Comparison of ENCODE assay signal across 8 cellular contexts in the genomic region with DNA sequence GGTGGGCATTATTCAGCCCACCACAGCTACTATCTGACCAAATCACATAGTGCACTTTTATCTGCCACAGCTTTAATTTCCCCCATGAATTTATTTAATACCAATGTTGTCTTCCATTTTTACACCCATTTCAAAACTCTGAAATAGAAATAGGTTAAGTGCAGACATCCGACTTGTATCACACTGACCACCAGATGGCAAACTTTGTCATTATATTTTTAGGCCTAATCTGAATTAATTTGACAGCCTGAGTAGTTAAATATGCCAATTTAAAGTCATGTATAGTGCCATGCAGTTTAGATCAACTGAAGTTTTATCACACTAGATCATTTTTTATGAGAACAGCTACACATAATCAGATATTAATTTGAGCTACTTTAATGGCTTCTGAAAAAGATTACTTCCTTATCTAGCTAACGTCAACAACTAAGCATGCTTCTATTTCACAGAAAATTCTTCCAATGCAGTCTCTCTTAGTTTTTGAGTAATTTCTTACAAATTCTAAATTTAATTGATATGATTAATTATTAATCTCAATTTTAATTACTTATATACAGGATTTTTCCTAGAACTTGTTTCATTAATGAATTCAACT.
DNase-seq lines count a peak whose midpoint lies in the region; ATAC-seq, FAIRE-seq and TF ChIP-seq lines count a peak whose summit lies in the region.

No MANE protein-coding gene starts in this region.

- ATAC-seq in esophagus mucosa: no peak

- no peak overlapping the region for H3K4me3 Mint-ChIP-seq in immature natural killer cell

- no peaks in the 10 kb centered on the region for H3K36me3 Mint-ChIP-seq in immature natural killer cell

- H3K4me1 Mint-ChIP-seq in immature natural killer cell: no peaks in the 10 kb centered on the region

- no peaks in the 10 kb centered on the region for H3K27me3 Mint-ChIP-seq in immature natural killer cell (ENCODE audit: low read depth in 3 of 3)

- no peak for FAIRE-seq in D721Med (lab: Jason Lieb, UNC)

- H3K27ac Mint-ChIP-seq in immature natural killer cell: no peak overlapping the region

- DNase-seq in D721Med (ENCODE audit: insufficient read length, low spot score) (no peak), HS-5 (ENCODE audit: low read depth) (peak; percentile 25), amniotic stem cell (lab: John Stamatoyannopoulos, UW) (peak; percentile 37), lung microvascular endothelial cell (ENCODE audit: low read depth in 2 of 2) (peak; percentile 24 to 68), immature natural killer cell (no peak), iPS-NIHi11 (ENCODE audit: low spot score) (no peak)
- DNase-seq in activated CD8-positive, alpha-beta memory T cell treated with anti-CD3 and anti-CD28 coated beads, Interleukin-2, amount 50 U/mL, for 48 hours: no peak

- peaks cover 0 to 26% (median 6%) of the 10 kb centered on the region in 6 donors for H3K9me3 Mint-ChIP-seq in immature natural killer cell

- TF ChIP-seq CTCF in D721Med (IDR thresholded peaks at IDR 0.05; ENCODE audit: insufficient read depth, missing control alignments): peak; percentile 51

Comparison
In these comparisons a context has a peak if more than half of its experiments do, and no peak if none do; other contexts are left out.
1. DNase-seq: peak in HS-5 (single experiment), amniotic stem cell (single experiment) and lung microvascular endothelial cell (2 of 2); none in D721Med (single experiment), immature natural killer cell (0 of 3), iPS-NIHi11 (single experiment) and activated CD8-positive, alpha-beta memory T cell treated with anti-CD3 and anti-CD28 coated beads, Interleukin-2, amount 50 U/mL, for 48 hours (single experiment).